In the genomic region with DNA sequence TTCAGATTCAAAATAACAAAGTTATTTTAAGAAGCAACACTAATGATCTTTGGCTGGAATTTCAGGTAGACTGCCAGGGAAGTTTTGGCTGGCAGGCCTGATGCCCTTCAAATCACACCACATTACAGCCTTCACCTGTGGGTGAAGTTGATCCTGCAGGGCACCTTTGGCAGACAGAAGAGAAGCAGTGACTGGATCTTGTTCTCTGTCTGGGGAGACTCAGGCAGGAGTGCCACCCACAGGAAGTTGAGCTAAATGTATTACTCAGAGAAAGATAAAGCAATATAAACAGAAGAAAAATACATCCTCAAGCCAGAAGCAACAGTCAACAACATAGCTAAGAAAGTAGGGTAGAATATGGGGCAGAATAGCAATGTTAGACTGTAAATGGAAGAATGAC, we compare ENCODE assay signal across 11 cellular contexts. TPM values are rescaled to one million over a fixed set of nuclear protein-coding genes. Genes with fewer than 3 reads are reported as not detected.
DNase-seq lines count a peak whose midpoint lies in the region; ATAC-seq, FAIRE-seq and TF ChIP-seq lines count a peak whose summit lies in the region.
"Had no signal": no experiment of that assay in that cellular context is flagged by ENCODE, and none has a peak within 500 bp of the region (broad histone marks: within the 10 kb centered on the region; RNA-seq: fewer than 3 reads in every experiment).

No MANE protein-coding gene starts in this region.

- H3K9me2 ChIP-seq in OCI-LY1 (ENCODE audit: low read depth, low read length), result no peaks in the 10 kb centered on the region

- no peak for FAIRE-seq in endothelial cell of umbilical vein (lab: Jason Lieb, UNC)

- peaks cover 0 to 6% of the 10 kb centered on the region in 2 donors for H3K4me1 ChIP-seq in right atrium auricular region
- no peaks in the 10 kb centered on the region for H3K4me1 ChIP-seq in OCI-LY1 (ENCODE audit: insufficient read depth, low read length, severe bottlenecking)
- no peaks in the 10 kb centered on the region for H3K4me1 ChIP-seq in endothelial cell of umbilical vein (ENCODE audit: control insufficient read depth, extremely low read depth, insufficient read depth, low read length)
- peaks cover 0 to 13% of the 10 kb centered on the region in 2 donors for H3K4me1 ChIP-seq in thyroid gland

- intact Hi-C loops in Right ventricle myocardium inferior (cut with DNase I), result no loop called here
- intact Hi-C loops in endothelial cell of umbilical vein (cut with micrococcal nuclease), result loop anchor here (5.0 kb wide), 1 partner anchor 55 kb away; the partner anchor contains the start of gene FGF5
- intact Hi-C loops in thyroid gland (cut with DNase I), result loop anchor here (10.0 kb wide), 1 partner anchor 98 kb away; no protein-coding TSS in a partner anchor

- no peak overlapping the region for H3K9ac ChIP-seq in OCI-LY1 (ENCODE audit: low read length)
- no peak overlapping the region for H3K9ac ChIP-seq in endothelial cell of umbilical vein (replicated peaks; ENCODE audit: extremely low read depth, insufficient read depth, low read length)

- TF ChIP-seq POLR2A in endothelial cell of umbilical vein (IDR thresholded peaks at IDR 0.05; ENCODE audit: low read depth, low read length), result no peak
- no peak for TF ChIP-seq POLR2A in thyroid gland (IDR thresholded peaks at IDR 0.05)

- H3K4me2 ChIP-seq in OCI-LY1 (ENCODE audit: low read length) (no peak overlapping the region), endothelial cell of umbilical vein (ENCODE audit: insufficient read depth, low read length) (no peak overlapping the region)

- H4K20me1 ChIP-seq in OCI-LY1 (ENCODE audit: insufficient read depth, low read length) (no peaks in the 10 kb centered on the region), endothelial cell of umbilical vein (replicated peaks; ENCODE audit: control insufficient read depth, extremely low read depth, insufficient read depth, low read length) (no peaks in the 10 kb centered on the region)

- DNase-seq in Right ventricle myocardium inferior (ENCODE audit: missing footprints) (no peak), right atrium auricular region (ENCODE audit: low spot score) (no peak), endothelial cell of umbilical vein (ENCODE audit: low read depth, low spot score) (peak; percentile 24), thyroid gland (peak; percentile 48 to 70), GDM1 (lab: John Stamatoyannopoulos, UW) (no peak)
- no peak for DNase-seq in activated T-cell treated with anti-CD3 and anti-CD28 coated beads, Interleukin-2, amount 50 U/mL, for 1 hour
- DNase-seq: natural killer cell had no signal

- H3K9me3 ChIP-seq in right atrium auricular region, result no peaks in the 10 kb centered on the region
- no peaks in the 10 kb centered on the region for H3K9me3 ChIP-seq in OCI-LY1 (ENCODE audit: low read length)
- H3K9me3 ChIP-seq in endothelial cell of umbilical vein (replicated peaks; ENCODE audit: control insufficient read depth, insufficient read depth, low read length), result no peaks in the 10 kb centered on the region
- H3K9me3 ChIP-seq in thyroid gland, result no peaks in the 10 kb centered on the region
- H3K9me3 ChIP-seq: SJCRH30 had no signal

- ATAC-seq in Right ventricle myocardium inferior (peak; percentile 50), HG02759 (IDR thresholded peaks at IDR 0.05; ENCODE audit: unreplicated experiment) (no peak)
- ATAC-seq: natural killer cell had no signal

- H3K27ac ChIP-seq in right atrium auricular region (no peak overlapping the region), OCI-LY1 (ENCODE audit: low read depth, low read length, poor library complexity, severe bottlenecking) (no peak overlapping the region), endothelial cell of umbilical vein (ENCODE audit: insufficient read depth, low read depth, low read length) (no peak overlapping the region), thyroid gland (no peak overlapping the region)
- H3K27ac ChIP-seq: SJCRH30 had no signal

- TF ChIP-seq CTCF in right atrium auricular region (IDR thresholded peaks at IDR 0.05) (no peak), OCI-LY1 (IDR thresholded peaks at IDR 0.05; ENCODE audit: low read length) (peak; percentile 15; the same call in 1 of the 2 replicates), endothelial cell of umbilical vein (IDR thresholded peaks at IDR 0.05; ENCODE audit: extremely low read depth in 1 of 2, insufficient read depth in 1 of 2, low read depth in 1 of 2, low read length in 2 of 2) (no peak), thyroid gland (IDR thresholded peaks at IDR 0.05) (peak in 4 of 6 experiments; percentile 18 to 46 (median 25))

- H3K27me3 ChIP-seq in right atrium auricular region (no peaks in the 10 kb centered on the region), OCI-LY1 (ENCODE audit: insufficient read depth, low read length) (0 out of 2 replicates have a peak, but pooled peaks cover 4% of the 10 kb centered on the region), endothelial cell of umbilical vein (ENCODE audit: control insufficient read depth in 2 of 2, insufficient read depth in 2 of 2, low read length in 2 of 2) (no peaks in the 10 kb centered on the region), thyroid gland (no peaks in the 10 kb centered on the region)
- H3K27me3 ChIP-seq: SJCRH30 had no signal

- no peaks in the 10 kb centered on the region for H3K79me2 ChIP-seq in OCI-LY1 (ENCODE audit: insufficient read depth, low read length)
- H3K79me2 ChIP-seq in endothelial cell of umbilical vein (ENCODE audit: control insufficient read depth, insufficient read depth, low read length), result no peaks in the 10 kb centered on the region

- H3F3A ChIP-seq in OCI-LY1 (ENCODE audit: insufficient read depth, low read length), result no peaks in the 10 kb centered on the region

- dilution Hi-C loops in endothelial cell of umbilical vein (cut with MboI; ENCODE audit: extremely low pct_ligation_motif_present, low sequenced_read_pairs), result no loop called here

- no TSS peak for BruUV-seq in endothelial cell of umbilical vein (replicated peaks; lab: Mats Ljungman, UMichigan)

- CTCF ChIA-PET in endothelial cell of umbilical vein (lab: Charles Lee), result interaction anchor here (0.6 to 2.7 kb wide), 22 partner anchors 8 to 1369 kb away, joined by 3 to 56 read pairs (median 5); partner anchors contain the start of gene CFAP299

- no peak overlapping the region for H3K4me3 ChIP-seq in right atrium auricular region
- H3K4me3 ChIP-seq in OCI-LY1 (ENCODE audit: low read depth, low read length, poor library complexity, severe bottlenecking), result no peak overlapping the region
- no peak overlapping the region for H3K4me3 ChIP-seq in endothelial cell of umbilical vein (replicated peaks in 1 of 3; ENCODE audit: insufficient read depth in 1 of 3, low read depth in 1 of 3, low read length in 3 of 3)
- no peak overlapping the region for H3K4me3 ChIP-seq in thyroid gland (replicated peaks in 1 of 3)
- H3K4me3 ChIP-seq: SJCRH30 had no signal

- POLR2A ChIA-PET in endothelial cell of umbilical vein (lab: Charles Lee), result no interaction called here

- H2AFZ ChIP-seq in OCI-LY1 (ENCODE audit: low read length) (no peak overlapping the region), endothelial cell of umbilical vein (ENCODE audit: low read depth, low read length) (no peak overlapping the region)

- H3K36me3 ChIP-seq in right atrium auricular region, result no peaks in the 10 kb centered on the region
- no peaks in the 10 kb centered on the region for H3K36me3 ChIP-seq in OCI-LY1 (ENCODE audit: insufficient read depth, low read length)
- no peaks in the 10 kb centered on the region for H3K36me3 ChIP-seq in endothelial cell of umbilical vein (ENCODE audit: control insufficient read depth in 2 of 2, extremely low read depth in 1 of 2, insufficient read depth in 2 of 2, low read length in 2 of 2)
- no peaks in the 10 kb centered on the region for H3K36me3 ChIP-seq in thyroid gland
- H3K36me3 ChIP-seq: SJCRH30 had no signal

- H3K9me1 ChIP-seq in endothelial cell of umbilical vein (replicated peaks; ENCODE audit: control insufficient read depth, extremely low read depth, insufficient read depth, low read length), result no peaks in the 10 kb centered on the region

TF ChIP-seq in endothelial cell of umbilical vein, 7 proteins besides CTCF, POLR2A, EP300 and RAD21:
- peak; percentile 29 for TF ChIP-seq GATA2 (IDR thresholded peaks at IDR 0.05; ENCODE audit: insufficient read depth, insufficient read length, low read depth, low read length)
- no peak for TF ChIP-seq POLR2AphosphoS5 (IDR thresholded peaks at IDR 0.05; ENCODE audit: insufficient read depth, low read depth, low read length)
- TF ChIP-seq MYC (IDR thresholded peaks at IDR 0.05; ENCODE audit: low read depth, low read length), result no peak
- TF ChIP-seq FOS (IDR thresholded peaks at IDR 0.05; ENCODE audit: borderline replicate concordance, insufficient read depth, low read length), result peak; percentile 25

RNA-seq across cellular contexts. Expression of gene CFAP299, which starts 12.8 kb away (rescaled TPM):
- total RNA-seq in Right ventricle myocardium inferior, result 0.38 TPM
- not detected for total RNA-seq in right atrium auricular region
- total RNA-seq in endothelial cell of umbilical vein, result not detected in 2 replicates
- not detected in 2 replicates for polyA plus RNA-seq in endothelial cell of umbilical vein
- not detected in 2 replicates for polyA plus RNA-seq in endothelial cell of umbilical vein (2011; cell fraction: cytosol; rRNA removed)
- not detected in 2 replicates for polyA plus RNA-seq in endothelial cell of umbilical vein (2011; cell fraction: nucleus; rRNA removed)
- polyA plus RNA-seq in endothelial cell of umbilical vein (2012), result not detected in 2 replicates
- not detected in 2 replicates for polyA minus RNA-seq in endothelial cell of umbilical vein
- polyA minus RNA-seq in endothelial cell of umbilical vein (2011; cell fraction: cytosol; rRNA and poly(A)+ RNA removed), result not detected
- not detected in 2 replicates for polyA minus RNA-seq in endothelial cell of umbilical vein (2011; cell fraction: nucleus; rRNA and poly(A)+ RNA removed)
- total RNA-seq in thyroid gland, result 1 to 10 TPM in 3 of 4 donors, not detected in 1; 1.3 to 2.8 (median 2.7) TPM
- total RNA-seq: natural killer cell, SJCRH30 had no signal
- polyA plus RNA-seq: esophagus had no signal

RNA-seq across cellular contexts. Expression of gene FGF5, which starts 56.3 kb away (rescaled TPM):
- total RNA-seq in Right ventricle myocardium inferior, result 1.6 TPM
- total RNA-seq in right atrium auricular region, result under 1 TPM in 1 of 2 donors, not detected in 1; 0.07 TPM
- 0.13 and 1.7 TPM in 2 replicates for total RNA-seq in endothelial cell of umbilical vein
- 0.37 and 0.73 TPM in 2 replicates for polyA plus RNA-seq in endothelial cell of umbilical vein
- 0.37 and 0.75 TPM in 2 replicates for polyA plus RNA-seq in endothelial cell of umbilical vein (2011; cell fraction: cytosol; rRNA removed)
- polyA plus RNA-seq in endothelial cell of umbilical vein (2011; cell fraction: nucleus; rRNA removed), result 0.84 and 1.0 TPM in 2 replicates
- polyA plus RNA-seq in endothelial cell of umbilical vein (2012), result 6.9 and 8.4 TPM in 2 replicates
- 0.73 and 2.3 TPM in 2 replicates for polyA minus RNA-seq in endothelial cell of umbilical vein
- polyA minus RNA-seq in endothelial cell of umbilical vein (2011; cell fraction: cytosol; rRNA and poly(A)+ RNA removed), result not detected
- 2.5 and 4.5 TPM in 2 replicates for polyA minus RNA-seq in endothelial cell of umbilical vein (2011; cell fraction: nucleus; rRNA and poly(A)+ RNA removed)
- not detected for total RNA-seq in thyroid gland

Comparison
In these comparisons a context has a peak if more than half of its experiments do, and no peak if none do; other contexts are left out.
1. DNase-seq: peak in endothelial cell of umbilical vein (single experiment) and thyroid gland (2 of 2); none in Right ventricle myocardium inferior (single experiment), right atrium auricular region (single experiment), GDM1 (single experiment) and activated T-cell treated with anti-CD3 and anti-CD28 coated beads, Interleukin-2, amount 50 U/mL, for 1 hour (single experiment).
2. CTCF ChIP-seq: peak in OCI-LY1 (single experiment) and thyroid gland (4 of 6); none in right atrium auricular region (0 of 2) and endothelial cell of umbilical vein (0 of 2).